In the genomic region with DNA sequence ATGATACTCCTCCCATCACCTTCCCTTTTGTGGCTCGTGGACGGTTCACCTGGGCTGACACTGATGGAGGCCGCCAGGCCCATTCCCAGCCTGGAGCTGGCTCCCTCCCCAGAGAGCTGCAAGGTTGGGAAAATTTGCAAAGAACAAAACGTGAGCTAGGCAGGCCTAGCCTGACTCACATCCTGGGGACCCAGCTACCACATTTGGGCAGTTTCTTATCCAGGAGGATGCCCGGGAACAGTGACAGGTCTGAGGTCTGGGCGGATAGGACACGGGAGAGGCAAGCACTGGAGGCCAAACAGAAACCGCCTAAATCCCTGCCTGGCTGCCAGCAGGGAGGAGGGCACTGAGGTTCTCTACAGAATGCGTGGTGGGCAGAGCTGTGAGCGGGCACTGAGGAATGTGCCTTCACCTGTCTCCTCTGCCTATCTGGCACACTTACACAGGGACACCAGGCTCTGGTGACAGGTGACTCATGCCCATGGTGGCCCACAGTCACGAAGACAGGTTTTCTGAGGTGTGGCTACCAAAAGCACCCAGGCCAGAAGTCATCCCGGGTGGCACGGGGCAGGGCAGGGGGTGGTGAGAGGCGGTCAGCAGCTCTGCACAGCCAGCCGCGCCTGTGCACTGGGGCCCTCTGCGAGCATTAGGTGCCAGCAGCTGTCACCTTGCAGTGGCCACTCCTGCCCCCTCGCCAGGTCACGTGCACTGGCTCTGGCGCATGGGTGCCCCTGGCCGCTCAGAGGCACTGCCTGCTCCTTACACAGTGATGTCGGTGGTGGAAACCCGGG, we compare ENCODE assay signal across 9 cellular contexts. TPM values are rescaled to one million over a fixed set of nuclear protein-coding genes. Genes with fewer than 3 reads are reported as not detected.
DNase-seq lines count a peak whose midpoint lies in the region; ATAC-seq, FAIRE-seq and TF ChIP-seq lines count a peak whose summit lies in the region.
"Had no signal": no experiment of that assay in that cellular context is flagged by ENCODE, and none has a peak within 500 bp of the region (broad histone marks: within the 10 kb centered on the region; RNA-seq: fewer than 3 reads in every experiment).

No MANE protein-coding gene starts in this region.

- POLR2A ChIA-PET in CD8-positive, alpha-beta memory T cell (lab: Charles Lee) = no interaction called here

- no peak overlapping the region for H3K4me2 ChIP-seq in parathyroid adenoma (ENCODE audit: low read length)

- CTCF ChIA-PET in CD8-positive, alpha-beta memory T cell (lab: Charles Lee) = interaction anchor here (1.1 to 1.2 kb wide), 2 partner anchors 15 to 24 kb away, joined by 3 to 4 read pairs; no protein-coding TSS in a partner anchor

- ATAC-seq in GM21528 (IDR thresholded peaks at IDR 0.05; ENCODE audit: low FRiP score, unreplicated experiment) = no peak

- FAIRE-seq in GM12892 (lab: Jason Lieb, UNC) = no peak

- no peaks in the 10 kb centered on the region for H3K36me3 ChIP-seq in CD8-positive, alpha-beta memory T cell (ENCODE audit: insufficient read depth, low read length)
- H3K36me3 ChIP-seq in parathyroid adenoma (ENCODE audit: control insufficient read depth, insufficient read depth, low read length) = no peaks in the 10 kb centered on the region

- no peak for TF ChIP-seq POLR2A in GM12892 (IDR thresholded peaks at IDR 0.05; ENCODE audit: low read depth, low read length)

- no peak for DNase-seq in CD8-positive, alpha-beta memory T cell
- DNase-seq in LHCN-M2 (ENCODE audit: low read depth) = peak; percentile 85
- DNase-seq in dorsolateral prefrontal cortex = peak in 1 of 10 donors; percentile 43
- no peak for DNase-seq in GM12892 (ENCODE audit: insufficient read length)
- no peak for DNase-seq in GM10266 (ENCODE audit: extremely low spot score)
- DNase-seq in endothelial cell (ENCODE audit: low spot score) = no peak
- DNase-seq: activated CD4-positive, alpha-beta T cell treated with anti-CD3 and anti-CD28 coated beads, Interleukin-2, amount 50 U/mL, for 4 hours had no signal

- H3K9me3 ChIP-seq in CD8-positive, alpha-beta memory T cell (ENCODE audit: low read length) = no peaks in the 10 kb centered on the region
- H3K9me3 ChIP-seq in parathyroid adenoma (ENCODE audit: control insufficient read depth, low read length) = no peaks in the 10 kb centered on the region

- no peak overlapping the region for H3K4me3 ChIP-seq in CD8-positive, alpha-beta memory T cell (ENCODE audit: low read length)
- H3K4me3 ChIP-seq in dorsolateral prefrontal cortex (no peak overlapping the region), parathyroid adenoma (ENCODE audit: low read depth, low read length) (no peak overlapping the region)

- peaks cover 6% of the 10 kb centered on the region for H3K79me2 ChIP-seq in parathyroid adenoma

- peaks cover 47 to 72% (median 51%) of the 10 kb centered on the region in 3 donors for H3K4me1 Mint-ChIP-seq in CD8-positive, alpha-beta memory T cell
- peaks cover 34% of the 10 kb centered on the region for H3K4me1 Mint-ChIP-seq in endothelial cell (ENCODE audit: unreplicated experiment)

- H3K36me3 Mint-ChIP-seq in CD8-positive, alpha-beta memory T cell = peaks cover 0 to 6% (median 0%) of the 10 kb centered on the region in 3 donors
- peaks cover 14% of the 10 kb centered on the region for H3K36me3 Mint-ChIP-seq in endothelial cell (ENCODE audit: low read depth, unreplicated experiment)

- H3K4me1 ChIP-seq in CD8-positive, alpha-beta memory T cell (ENCODE audit: insufficient read depth, low read length) = peaks cover 61% of the 10 kb centered on the region
- H3K4me1 ChIP-seq in parathyroid adenoma = peaks cover 79% of the 10 kb centered on the region

- H3K27ac Mint-ChIP-seq in CD8-positive, alpha-beta memory T cell = peak overlapping the region in 5 of 8 donors; percentile 41 to 81 (median 68)
- no peak overlapping the region for H3K27ac Mint-ChIP-seq in endothelial cell (ENCODE audit: unreplicated experiment)

- peak overlapping the region; percentile 92 for H3K27ac ChIP-seq in CD8-positive, alpha-beta memory T cell (ENCODE audit: low read depth, low read length)
- H3K27ac ChIP-seq in dorsolateral prefrontal cortex (peak overlapping the region in 55 of 59 donors; percentile 4 to 99 (median 96)), parathyroid adenoma (peak overlapping the region; percentile 99)

- peak overlapping the region in 1 of 7 donors; percentile 27 for H3K4me3 Mint-ChIP-seq in CD8-positive, alpha-beta memory T cell
- no peak overlapping the region for H3K4me3 Mint-ChIP-seq in endothelial cell (ENCODE audit: unreplicated experiment)

- TF ChIP-seq CTCF in dorsolateral prefrontal cortex (IDR thresholded peaks at IDR 0.05 in 54 of 56, conservative IDR thresholded peaks at IDR 0.05 in 2 of 56; ENCODE audit: low read depth in 1 of 56, partially characterized antibody in 56 of 56) (no peak), parathyroid adenoma (IDR thresholded peaks at IDR 0.05) (no peak), GM10266 (IDR thresholded peaks at IDR 0.05; ENCODE audit: control insufficient read depth, insufficient read depth, low read depth, missing control alignments) (no peak), endothelial cell (IDR thresholded peaks at IDR 0.05; ENCODE audit: unreplicated experiment) (no peak)

- no peaks in the 10 kb centered on the region for H3K27me3 ChIP-seq in CD8-positive, alpha-beta memory T cell (ENCODE audit: insufficient read depth, low read length, poor library complexity, severe bottlenecking)
- H3K27me3 ChIP-seq in dorsolateral prefrontal cortex (no peaks in the 10 kb centered on the region), parathyroid adenoma (ENCODE audit: control insufficient read depth, insufficient read depth, low read length) (no peaks in the 10 kb centered on the region)

- intact Hi-C loops in dorsolateral prefrontal cortex (cut with DNase I) = no loop called here

- H3K9me3 Mint-ChIP-seq in CD8-positive, alpha-beta memory T cell = no peaks in the 10 kb centered on the region
- no peaks in the 10 kb centered on the region for H3K9me3 Mint-ChIP-seq in endothelial cell (ENCODE audit: unreplicated experiment)

- no peak overlapping the region for H3K9ac ChIP-seq in parathyroid adenoma

- H2AFZ ChIP-seq in parathyroid adenoma = no peak overlapping the region

- no peaks in the 10 kb centered on the region for H3K27me3 Mint-ChIP-seq in CD8-positive, alpha-beta memory T cell
- peaks cover 9% of the 10 kb centered on the region for H3K27me3 Mint-ChIP-seq in endothelial cell (ENCODE audit: unreplicated experiment)

RNA-seq across cellular contexts. Expression of a gene that starts 23.2 kb away (rescaled TPM):
- total RNA-seq in CD8-positive, alpha-beta memory T cell = 10 to 100 TPM; 39.8 to 41.2 TPM
- polyA plus RNA-seq in CD8-positive, alpha-beta memory T cell = 24.7 TPM
- total RNA-seq in LHCN-M2 (2014; rRNA removed) (208 and 261 TPM in 2 replicates), dorsolateral prefrontal cortex (10 to 100 TPM; 34.0 to 85.4 (median 48.4) TPM), endothelial cell (ENCODE audit: unreplicated experiment) (128 TPM)
- polyA plus RNA-seq in LHCN-M2 (2012) = 177 TPM
- 20.0 TPM for polyA plus RNA-seq in GM12892 (2012; ENCODE audit: missing spikeins)

RNA-seq across cellular contexts. Expression of a gene that starts 25.3 kb away (rescaled TPM):
- 10 to 100 TPM; 65.2 to 69.5 TPM for total RNA-seq in CD8-positive, alpha-beta memory T cell
- polyA plus RNA-seq in CD8-positive, alpha-beta memory T cell = 5.8 TPM
- 36.5 and 51.9 TPM in 2 replicates for total RNA-seq in LHCN-M2 (2014; rRNA removed)
- polyA plus RNA-seq in LHCN-M2 (2012) = 22.1 TPM
- total RNA-seq in dorsolateral prefrontal cortex = 10 to 100 TPM in 102 of 120 experiments, 1 to 10 TPM in 18; 6.7 to 22.2 (median 13.1) TPM
- polyA plus RNA-seq in GM12892 (2012; ENCODE audit: missing spikeins) = 26.9 TPM
- total RNA-seq in endothelial cell (ENCODE audit: unreplicated experiment) = 29.8 TPM

RNA-seq across cellular contexts. Expression of a gene that starts 33.8 kb away (rescaled TPM):
- 10 to 100 TPM; 17.0 to 18.3 TPM for total RNA-seq in CD8-positive, alpha-beta memory T cell
- 8.4 TPM for polyA plus RNA-seq in CD8-positive, alpha-beta memory T cell
- total RNA-seq in LHCN-M2 (2014; rRNA removed) (1.2 and 5.1 TPM in 2 replicates), dorsolateral prefrontal cortex (10 to 100 TPM; 18.9 to 61.6 (median 32.9) TPM), endothelial cell (ENCODE audit: unreplicated experiment) (18.3 TPM)
- 15.1 TPM for polyA plus RNA-seq in LHCN-M2 (2012)
- polyA plus RNA-seq in GM12892 (2012; ENCODE audit: missing spikeins) = 14.4 TPM

RNA-seq across cellular contexts. Expression of a gene that starts 38.6 kb away (rescaled TPM):
- 1 to 10 TPM; 3.9 to 6.1 TPM for total RNA-seq in CD8-positive, alpha-beta memory T cell
- polyA plus RNA-seq in CD8-positive, alpha-beta memory T cell = 1.8 TPM
- total RNA-seq in LHCN-M2 (2014; rRNA removed) (1.1 and 2.9 TPM in 2 replicates), dorsolateral prefrontal cortex (10 to 100 TPM in 2 of 120 experiments, 1 to 10 TPM in 115, under 1 TPM in 3; 0.51 to 10.8 (median 3.9) TPM), endothelial cell (ENCODE audit: unreplicated experiment) (66.2 TPM)
- polyA plus RNA-seq in LHCN-M2 (2012) = 3.8 TPM
- polyA plus RNA-seq in GM12892 (2012; ENCODE audit: missing spikeins) = 9.8 TPM
